ENCODE assay signal across 1 cellular context in genomic region chr1:248858891-248859889, GRCh38.
A peak's percentile ranks its signal among the peaks of the same experiment; 100 is the strongest.
TF ChIP-seq lines count a peak whose summit lies in the region.

ZNF692 (minus strand) TSS chr1:248859085; CDS start chr1:248858309, 776 bp downstream.

TF ChIP-seq in K562, 482 proteins besides CTCF, POLR2A, EP300 and RAD21 (continued from another document):
- TF ChIP-seq MTA3 (IDR thresholded peaks at IDR 0.05; ENCODE audit: borderline replicate concordance) = peak; percentile 54; the same call in 1 of the 2 replicates
- peak; percentile 53; the same call in 1 of the 2 replicates for TF ChIP-seq PKNOX1 (IDR thresholded peaks at IDR 0.05)
- TF ChIP-seq MYC (IDR thresholded peaks at IDR 0.05; ENCODE audit: low read depth, low read length) = peak; percentile 74
- no peak for TF ChIP-seq MYC (CRISPR knock-in tag; IDR thresholded peaks at IDR 0.05; ENCODE audit: borderline replicate concordance, low read depth)
- peak; percentile 83 for TF ChIP-seq ZNF644 (tag; IDR thresholded peaks at IDR 0.05; ENCODE audit: low read depth)
- TF ChIP-seq ZNF212 (CRISPR knock-in tag; IDR thresholded peaks at IDR 0.05) = 0 out of 2 replicates have a peak, but pooled peaks have one; percentile 48
- peak; percentile 79; the same call in 1 of the 2 replicates for TF ChIP-seq NR4A1 (CRISPR knock-in tag; IDR thresholded peaks at IDR 0.05)
- peak; percentile 80; the same call in 1 of the 2 replicates for TF ChIP-seq NR4A1 (tag; IDR thresholded peaks at IDR 0.05)
- TF ChIP-seq ZNF707 (CRISPR knock-in tag; conservative IDR thresholded peaks at IDR 0.05) = 0 out of 2 replicates have a peak, but pooled peaks have one; percentile 3
- no peak for TF ChIP-seq ILK (tag; IDR thresholded peaks at IDR 0.05; ENCODE audit: borderline replicate concordance, low read depth)
- TF ChIP-seq TBL1XR1 (IDR thresholded peaks at IDR 0.05; ENCODE audit: low read length in 2 of 2) = no peak; a peak in 1 of 4 replicates
- TF ChIP-seq NFE2 (IDR thresholded peaks at IDR 0.05; ENCODE audit: low read depth) = no peak
- TF ChIP-seq MEF2D (tag; conservative IDR thresholded peaks at IDR 0.05; ENCODE audit: low read depth) = no peak
- TF ChIP-seq CBX1 (IDR thresholded peaks at IDR 0.05; ENCODE audit: low read depth) = peak; percentile 55; the same call in 1 of the 2 replicates
- 0 out of 2 replicates have a peak, but pooled peaks have one; percentile 30 for TF ChIP-seq ZKSCAN8 (CRISPR knock-in tag; IDR thresholded peaks at IDR 0.05)
- TF ChIP-seq SAFB (IDR thresholded peaks at IDR 0.05; ENCODE audit: borderline replicate concordance, low read depth, low read length) = peak; percentile 86
- no peak for TF ChIP-seq NFATC3 (IDR thresholded peaks at IDR 0.05)
- TF ChIP-seq ATF3 (IDR thresholded peaks at IDR 0.05) = no peak
- TF ChIP-seq ATF3 (CRISPR knock-in tag; conservative IDR thresholded peaks at IDR 0.05) = no peak
- TF ChIP-seq NCOR1 (IDR thresholded peaks at IDR 0.05) = no peak
